41 cellular contexts compared by ENCODE assay signal in the genomic region with DNA sequence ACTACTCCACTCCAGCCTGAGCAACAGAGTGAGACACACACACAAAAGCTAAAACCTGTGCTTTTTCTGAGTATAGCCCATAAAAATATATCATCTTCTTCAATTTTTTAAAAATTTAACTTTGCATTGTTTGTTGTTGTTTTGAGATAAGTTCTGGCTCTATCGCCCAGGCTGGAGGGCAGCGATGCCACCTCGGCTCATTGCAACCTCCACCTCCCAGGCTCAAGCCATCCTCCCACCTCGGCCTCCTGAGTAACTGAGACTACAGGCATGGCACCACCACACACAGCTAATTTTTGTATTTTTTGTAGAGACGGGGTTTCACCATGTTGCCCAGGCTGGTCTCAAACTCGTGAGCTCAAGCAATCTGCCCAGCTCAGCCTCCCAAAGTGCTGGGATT. TPM values are rescaled to one million over a fixed set of nuclear protein-coding genes. Genes with fewer than 3 reads are reported as not detected.
"Had no signal": no experiment of that assay in that cellular context is flagged by ENCODE, and none has a peak within 500 bp of the region (broad histone marks: within the 10 kb centered on the region; RNA-seq: fewer than 3 reads in every experiment).

No MANE protein-coding gene starts in this region.

- H3K27ac Mint-ChIP-seq: activated naive CD4-positive, alpha-beta T cell treated with anti-CD3 and anti-CD28 coated beads for 36 hours; activated naive CD4-positive, alpha-beta T cell treated with anti-CD3 and anti-CD28 coated beads, Interleukin-2, amount 10 ng/mL, durations not matched to agents 7 days and 5 days; activated naive CD4-positive, alpha-beta T cell treated with anti-CD3 and anti-CD28 coated beads, Interleukin-2, amount 50 U/mL, for 24 hours; activated naive CD8-positive, alpha-beta T cell; activated naive CD8-positive, alpha-beta T cell treated with anti-CD3 and anti-CD28 coated beads for 36 hours; activated naive CD8-positive, alpha-beta T cell treated with anti-CD3 and anti-CD28 coated beads, Interleukin-2, amount 10 ng/mL, durations not matched to agents 7 days and 5 days; activated naive CD8-positive, alpha-beta T cell treated with anti-CD3 and anti-CD28 coated beads, Interleukin-2, amount 50 U/mL, for 24 hours; activated T-cell treated with anti-CD3 and anti-CD28 coated beads, Interleukin-2, amount 50 U/mL, for 24 hours; activated T-cell treated with anti-CD3 and anti-CD28 coated beads, Interleukin-2, amount 50 U/mL, for 72 hours; activated T-helper 1 cell treated with anti-CD3 and anti-CD28 coated beads, Interleukin-12 subunit alpha, Interleukin-12 subunit beta, Interleukin-2, Interleukin-4 antibody, amounts not matched to agents 30 ng/mL and 10 ng/mL and 1 ng/mL, durations not matched to agents 14 hours and 24 hours and 36 hours; activated T-helper 17 cell treated with anti-CD3 and anti-CD28 coated beads, Interleukin-2, amount 50 U/mL, for 72 hours; activated T-helper 2 cell treated with anti-CD3 and anti-CD28 coated beads, Interferon-gamma antibody, Interleukin-2, Interleukin-4, amounts not matched to agents 10 μg/mL and 5 μg/mL and 100 μg/mL, durations not matched to agents 14 hours and 24 hours and 36 hours; brain had no signal

- H3K36me3 Mint-ChIP-seq: activated naive CD4-positive, alpha-beta T cell treated with anti-CD3 and anti-CD28 coated beads, Interleukin-2, amount 10 ng/mL, durations not matched to agents 7 days and 5 days; activated naive CD4-positive, alpha-beta T cell treated with anti-CD3 and anti-CD28 coated beads, Interleukin-2, amount 50 U/mL, for 24 hours; activated naive CD8-positive, alpha-beta T cell; activated naive CD8-positive, alpha-beta T cell treated with anti-CD3 and anti-CD28 coated beads for 36 hours; activated naive CD8-positive, alpha-beta T cell treated with anti-CD3 and anti-CD28 coated beads, Interleukin-2, amount 10 ng/mL, durations not matched to agents 7 days and 5 days; brain had no signal

- FAIRE-seq: astrocyte, bronchial epithelial cell had no signal

- H3K9me3 ChIP-seq: adrenal gland, ascending aorta, body of pancreas, breast epithelium had no signal

- ATAC-seq: activated naive CD8-positive, alpha-beta T cell treated with anti-CD3 and anti-CD28 coated beads, Interleukin-2, amount 50 U/mL, for 24 hours; activated T-cell treated with anti-CD3 and anti-CD28 coated beads, Interleukin-2, amount 50 U/mL, for 4 hours; activated T-cell treated with anti-CD3 and anti-CD28 coated beads, Interleukin-2, amount 50 U/mL, for 72 hours; activated T-helper 17 cell treated with anti-CD3 and anti-CD28 coated beads, Interleukin-2, amount 50 U/mL, for 72 hours; body of pancreas had no signal

- H3K27me3 ChIP-seq: ascending aorta had no signal

- H3K36me3 ChIP-seq: adrenal gland, ascending aorta, brain microvascular endothelial cell, breast epithelium, cardiac muscle cell had no signal

- DNase-seq: activated effector memory CD4-positive, alpha-beta T cell treated with anti-CD3 and anti-CD28 coated beads, Interleukin-2, amount 50 U/mL, for 16 hours; activated effector memory CD4-positive, alpha-beta T cell treated with Interleukin-2 at 50 U/mL for 16 hours; activated gamma-delta T cell; activated naive CD4-positive, alpha-beta T cell; activated naive CD4-positive, alpha-beta T cell treated with anti-CD3 and anti-CD28 coated beads for 36 hours; activated naive CD4-positive, alpha-beta T cell treated with anti-CD3 and anti-CD28 coated beads, Interleukin-2, amount 10 ng/mL, durations not matched to agents 7 days and 5 days; activated naive CD4-positive, alpha-beta T cell treated with anti-CD3 and anti-CD28 coated beads, Interleukin-2, amount 50 U/mL, for 16 hours; activated naive CD4-positive, alpha-beta T cell treated with Interleukin-2 at 50 U/mL for 16 hours; activated naive CD8-positive, alpha-beta T cell treated with anti-CD3 and anti-CD28 coated beads for 36 hours; activated naive CD8-positive, alpha-beta T cell treated with anti-CD3 and anti-CD28 coated beads, Interleukin-2, amount 50 U/mL, for 24 hours; activated T-cell treated with anti-CD3 and anti-CD28 coated beads for 4 hours; activated T-cell treated with anti-CD3 and anti-CD28 coated beads, Interleukin-2, amount 50 U/mL, for 1 hour; activated T-cell treated with anti-CD3 and anti-CD28 coated beads, Interleukin-2, amount 50 U/mL, for 24 hours; activated T-cell treated with anti-CD3 and anti-CD28 coated beads, Interleukin-2, amount 50 U/mL, for 4 hours; activated T-cell treated with anti-CD3 and anti-CD28 coated beads, Interleukin-2, amount 50 U/mL, for 48 hours; activated T-cell treated with anti-CD3 and anti-CD28 coated beads, Interleukin-2, amount 50 U/mL, for 72 hours; adrenal gland; amniotic stem cell; amygdala; anterior cingulate cortex; body of pancreas; brain microvascular endothelial cell; caudate nucleus; central memory CD4-positive, alpha-beta T cell; cerebellar nuclear complex had no signal

- H3K4me3 Mint-ChIP-seq: activated naive CD4-positive, alpha-beta T cell treated with anti-CD3 and anti-CD28 coated beads for 36 hours; activated naive CD4-positive, alpha-beta T cell treated with anti-CD3 and anti-CD28 coated beads, Interleukin-2, amount 10 ng/mL, durations not matched to agents 7 days and 5 days; activated naive CD4-positive, alpha-beta T cell treated with anti-CD3 and anti-CD28 coated beads, Interleukin-2, amount 50 U/mL, for 24 hours; activated naive CD8-positive, alpha-beta T cell; activated naive CD8-positive, alpha-beta T cell treated with anti-CD3 and anti-CD28 coated beads for 36 hours; activated naive CD8-positive, alpha-beta T cell treated with anti-CD3 and anti-CD28 coated beads, Interleukin-2, amount 10 ng/mL, durations not matched to agents 7 days and 5 days; activated naive CD8-positive, alpha-beta T cell treated with anti-CD3 and anti-CD28 coated beads, Interleukin-2, amount 50 U/mL, for 24 hours; activated T-cell treated with anti-CD3 and anti-CD28 coated beads, Interleukin-2, amount 50 U/mL, for 24 hours; activated T-cell treated with anti-CD3 and anti-CD28 coated beads, Interleukin-2, amount 50 U/mL, for 4 hours; activated T-cell treated with anti-CD3 and anti-CD28 coated beads, Interleukin-2, amount 50 U/mL, for 72 hours; activated T-helper 1 cell treated with anti-CD3 and anti-CD28 coated beads, Interleukin-12 subunit alpha, Interleukin-12 subunit beta, Interleukin-2, Interleukin-4 antibody, amounts not matched to agents 30 ng/mL and 10 ng/mL and 1 ng/mL, durations not matched to agents 14 hours and 24 hours and 36 hours; activated T-helper 17 cell treated with anti-CD3 and anti-CD28 coated beads, Interleukin-2, amount 50 U/mL, for 72 hours; brain; central memory CD8-positive, alpha-beta T cell had no signal

- H3K27ac ChIP-seq: adrenal gland, ascending aorta, body of pancreas, brain microvascular endothelial cell, breast epithelium, cardiac muscle cell had no signal

- H3K9me3 Mint-ChIP-seq: activated naive CD4-positive, alpha-beta T cell treated with anti-CD3 and anti-CD28 coated beads for 36 hours; activated naive CD4-positive, alpha-beta T cell treated with anti-CD3 and anti-CD28 coated beads, Interleukin-2, amount 10 ng/mL, durations not matched to agents 7 days and 5 days; activated naive CD4-positive, alpha-beta T cell treated with anti-CD3 and anti-CD28 coated beads, Interleukin-2, amount 50 U/mL, for 24 hours; activated naive CD8-positive, alpha-beta T cell treated with anti-CD3 and anti-CD28 coated beads for 36 hours; activated naive CD8-positive, alpha-beta T cell treated with anti-CD3 and anti-CD28 coated beads, Interleukin-2, amount 10 ng/mL, durations not matched to agents 7 days and 5 days; activated naive CD8-positive, alpha-beta T cell treated with anti-CD3 and anti-CD28 coated beads, Interleukin-2, amount 50 U/mL, for 24 hours; activated T-cell treated with anti-CD3 and anti-CD28 coated beads, Interleukin-2, amount 50 U/mL, for 24 hours; activated T-cell treated with anti-CD3 and anti-CD28 coated beads, Interleukin-2, amount 50 U/mL, for 4 hours; activated T-cell treated with anti-CD3 and anti-CD28 coated beads, Interleukin-2, amount 50 U/mL, for 72 hours; activated T-helper 1 cell treated with anti-CD3 and anti-CD28 coated beads, Interleukin-12 subunit alpha, Interleukin-12 subunit beta, Interleukin-2, Interleukin-4 antibody, amounts not matched to agents 30 ng/mL and 10 ng/mL and 1 ng/mL, durations not matched to agents 14 hours and 24 hours and 36 hours; activated T-helper 17 cell treated with anti-CD3 and anti-CD28 coated beads, Interleukin-2, amount 50 U/mL, for 72 hours; activated T-helper 2 cell treated with anti-CD3 and anti-CD28 coated beads, Interferon-gamma antibody, Interleukin-2, Interleukin-4, amounts not matched to agents 10 μg/mL and 5 μg/mL and 100 μg/mL, durations not matched to agents 14 hours and 24 hours and 36 hours; central memory CD8-positive, alpha-beta T cell had no signal

- H3K4me3 ChIP-seq: adrenal gland, ascending aorta, body of pancreas, breast epithelium, cardiac muscle cell had no signal

RNA-seq across cellular contexts. Expression of gene TLX1, which starts 14.3 kb away (rescaled TPM):
- total RNA-seq: activated naive CD4-positive, alpha-beta T cell treated with anti-CD3 and anti-CD28 coated beads for 36 hours; activated naive CD8-positive, alpha-beta T cell treated with anti-CD3 and anti-CD28 coated beads for 36 hours; activated naive CD8-positive, alpha-beta T cell treated with anti-CD3 and anti-CD28 coated beads, Interleukin-2, amount 10 ng/mL, durations not matched to agents 7 days and 5 days; activated T-cell treated with anti-CD3 and anti-CD28 coated beads, Interleukin-2, amount 50 U/mL, for 4 hours; activated T-cell treated with anti-CD3 and anti-CD28 coated beads, Interleukin-2, amount 50 U/mL, for 72 hours; activated T-helper 1 cell treated with anti-CD3 and anti-CD28 coated beads, Interleukin-12 subunit alpha, Interleukin-12 subunit beta, Interleukin-2, Interleukin-4 antibody, amounts not matched to agents 30 ng/mL and 10 ng/mL and 1 ng/mL, durations not matched to agents 14 hours and 24 hours and 36 hours; activated T-helper 17 cell treated with anti-CD3 and anti-CD28 coated beads, Interleukin-2, amount 50 U/mL, for 72 hours; activated T-helper 2 cell treated with anti-CD3 and anti-CD28 coated beads, Interferon-gamma antibody, Interleukin-2, Interleukin-4, amounts not matched to agents 10 μg/mL and 5 μg/mL and 100 μg/mL, durations not matched to agents 14 hours and 24 hours and 36 hours; adrenal gland; aorta; ascending aorta; astrocyte; breast epithelium; bronchial epithelial cell; cardiac septum; cerebellum had no signal
- polyA plus RNA-seq: adrenal gland had no signal

RNA-seq across cellular contexts. Expression of gene KAZALD1, which starts 55.0 kb away (rescaled TPM):
- total RNA-seq: activated naive CD8-positive, alpha-beta T cell treated with anti-CD3 and anti-CD28 coated beads, Interleukin-2, amount 10 ng/mL, durations not matched to agents 7 days and 5 days had no signal
